ENCODE assay signal across 20 cellular contexts in genomic region chr10:28652703-28653102, GRCh38. TPM values are rescaled to one million over a fixed set of nuclear protein-coding genes. Genes with fewer than 3 reads are reported as not detected.
DNase-seq lines count a peak whose midpoint lies in the region; ATAC-seq and TF ChIP-seq lines count a peak whose summit lies in the region.
"Had no signal": no experiment of that assay in that cellular context is flagged by ENCODE, and none has a peak within 500 bp of the region (broad histone marks: within the 10 kb centered on the region; RNA-seq: fewer than 3 reads in every experiment).

No MANE protein-coding gene starts in this region.

- no peak overlapping the region for H3K27ac ChIP-seq in PC-3 (ENCODE audit: low read length)
- no peak overlapping the region for H3K27ac ChIP-seq in Peyer's patch
- H3K27ac ChIP-seq: 22Rv1, BLaER1, C4-2B had no signal

- H3K4me1 ChIP-seq in PC-3 (ENCODE audit: insufficient read depth, low read length) (no peaks in the 10 kb centered on the region), Peyer's patch (no peaks in the 10 kb centered on the region)
- H3K4me1 ChIP-seq: BLaER1 had no signal

- CTCF ChIA-PET in PC-3 (lab: Charles Lee): no interaction called here

- H3K4me2 ChIP-seq in PC-3 (ENCODE audit: low read length): no peak overlapping the region
- H3K4me2 ChIP-seq: BLaER1 had no signal

- H3K27me3 ChIP-seq in PC-3 (ENCODE audit: low read length) (no peaks in the 10 kb centered on the region), Peyer's patch (no peaks in the 10 kb centered on the region)
- H3K27me3 ChIP-seq: BLaER1 had no signal

- no peak for TF ChIP-seq POLR2A in Peyer's patch (IDR thresholded peaks at IDR 0.05)

- intact Hi-C loops in cardiac septum (cut with DNase I) (no loop called here), Right ventricle myocardium superior (cut with DNase I) (no loop called here), PC-3 (cut with micrococcal nuclease) (no loop called here)

- no peak overlapping the region for H3K4me3 ChIP-seq in PC-3 (ENCODE audit: low read length)
- no peak overlapping the region for H3K4me3 ChIP-seq in Peyer's patch
- H3K4me3 ChIP-seq: BLaER1, GM12878 had no signal

- H3K9ac ChIP-seq in PC-3 (ENCODE audit: low read length): no peak overlapping the region
- H3K9ac ChIP-seq: BLaER1 had no signal

- TF ChIP-seq CTCF in PC-3 (conservative IDR thresholded peaks at IDR 0.05; ENCODE audit: low read depth, low read length): no peak
- TF ChIP-seq CTCF in Peyer's patch (IDR thresholded peaks at IDR 0.05): no peak

- H3K36me3 ChIP-seq in PC-3 (ENCODE audit: low read depth, low read length) (no peaks in the 10 kb centered on the region), Peyer's patch (no peaks in the 10 kb centered on the region)
- H3K36me3 ChIP-seq: BLaER1 had no signal

- no peak for ATAC-seq in Right ventricle myocardium superior (ENCODE audit: poor library complexity)
- no peak for ATAC-seq in HG02981 (IDR thresholded peaks at IDR 0.05; ENCODE audit: unreplicated experiment)
- ATAC-seq in PC-3: no peak
- ATAC-seq: GM12878 had no signal

- POLR2A ChIA-PET in PC-3 (lab: Charles Lee; ENCODE audit: unreplicated experiment): no interaction called here

- DNase-seq in cardiac septum (ENCODE audit: low spot score) (peak; percentile 31), Right ventricle myocardium superior (no peak), islet precursor cell (peak; percentile 39), mesenteric fat pad (ENCODE audit: low spot score) (peak; percentile 30), PC-3 (no peak), Peyer's patch (no peak)
- DNase-seq: CD4-positive, alpha-beta T cell; CD8-positive, alpha-beta memory T cell; DMS 273 treated with DMSO at 0.1 percent for 48 hours; DMS79; EL; GDM1; GOT3; H7; HCEC 1CT had no signal

- no peak overlapping the region for H2AFZ ChIP-seq in PC-3 (ENCODE audit: low read length)

- no peaks in the 10 kb centered on the region for H3K79me2 ChIP-seq in PC-3 (ENCODE audit: low read length)

- H3F3A ChIP-seq in PC-3 (ENCODE audit: low read length, unreplicated experiment): no peaks in the 10 kb centered on the region

- BruUV-seq in PC-3 (replicated peaks; lab: Mats Ljungman, UMichigan): no TSS peak

- no peaks in the 10 kb centered on the region for H4K20me1 ChIP-seq in PC-3 (ENCODE audit: low read length)
- H4K20me1 ChIP-seq: BLaER1 had no signal

- H3K9me3 ChIP-seq in PC-3 (ENCODE audit: low read length) (no peaks in the 10 kb centered on the region), Peyer's patch (no peaks in the 10 kb centered on the region)

- no peaks in the 10 kb centered on the region for H3K9me2 ChIP-seq in PC-3 (replicated peaks; ENCODE audit: low read length)

RNA-seq across cellular contexts. Expression of gene BAMBI, which starts 24.6 kb away (rescaled TPM):
- total RNA-seq in cardiac septum (46.6 TPM), Right ventricle myocardium superior (13.2 TPM), mesenteric fat pad (14.3 TPM), PC-3 (2014; rRNA removed) (9.6 and 10.7 TPM in 2 replicates), Peyer's patch (10 to 100 TPM in 1 of 4 donors, 1 to 10 TPM in 1, under 1 TPM in 1, not detected in 1; 0.53 to 10.7 (median 2.5) TPM)

Comparison
In these comparisons a context has a peak if more than half of its experiments do, and no peak if none do; other contexts are left out.
1. DNase-seq: peak in cardiac septum (single experiment), islet precursor cell (single experiment) and mesenteric fat pad (single experiment); none in Right ventricle myocardium superior (single experiment), PC-3 (single experiment) and Peyer's patch (0 of 3).